12 cellular contexts compared by ENCODE assay signal in the genomic region with DNA sequence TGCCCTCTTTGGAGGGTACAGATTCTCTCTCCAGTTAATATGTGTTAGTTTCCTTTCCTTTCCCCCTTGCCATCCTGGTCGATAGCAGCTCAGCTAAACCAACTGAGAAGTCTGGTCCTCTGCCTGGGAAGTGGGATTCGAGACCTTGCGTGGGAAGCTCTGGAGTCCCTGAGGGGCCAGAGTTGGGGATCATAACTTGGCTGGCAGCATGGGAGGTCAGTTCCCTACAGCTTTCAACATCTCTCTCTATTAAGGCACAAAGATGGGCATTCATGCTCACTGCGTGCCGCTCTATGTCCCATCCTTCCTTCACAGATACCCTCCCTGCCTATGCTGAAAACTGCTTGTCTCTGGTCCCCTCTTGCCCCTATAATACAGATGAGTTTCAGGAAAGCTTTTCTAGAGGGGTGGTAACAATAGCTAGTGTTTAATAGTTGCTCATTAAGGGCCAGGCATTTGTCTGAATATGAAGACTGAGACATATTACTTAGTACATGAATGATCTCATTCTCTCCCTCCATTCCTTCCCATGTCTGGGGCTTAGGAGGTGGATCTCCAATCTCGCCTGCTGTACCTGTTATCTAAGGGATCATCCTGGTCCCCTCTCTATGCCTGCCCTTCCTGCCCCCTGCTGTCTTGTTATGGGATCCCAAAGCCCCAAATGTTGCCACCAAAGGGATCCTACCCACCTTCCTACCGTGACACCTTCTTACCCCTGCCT. TPM values are rescaled to one million over a fixed set of nuclear protein-coding genes. Genes with fewer than 3 reads are reported as not detected.
DNase-seq lines count a peak whose midpoint lies in the region; ATAC-seq, FAIRE-seq and TF ChIP-seq lines count a peak whose summit lies in the region.
"Had no signal": no experiment of that assay in that cellular context is flagged by ENCODE, and none has a peak within 500 bp of the region (broad histone marks: within the 10 kb centered on the region; RNA-seq: fewer than 3 reads in every experiment).

No MANE protein-coding gene starts in this region.

- peak overlapping the region; percentile 15; the same call in 1 of the 2 replicates for H3K27ac Mint-ChIP-seq in WTC11
- H3K27ac Mint-ChIP-seq: GM23338 had no signal

- TF ChIP-seq POLR2A in A549 (IDR thresholded peaks at IDR 0.05; ENCODE audit: low read length) = no peak

- peak overlapping the region; percentile 95 for H3K27ac ChIP-seq in A549
- H3K27ac ChIP-seq in muscle layer of colon (ENCODE audit: low read depth, low read length) = peak overlapping the region; percentile 96

- no peak for TF ChIP-seq EP300 in A549 (IDR thresholded peaks at IDR 0.05)

- ATAC-seq in A549 (no peak), WTC11 (no peak), GM18909 (IDR thresholded peaks at IDR 0.05; ENCODE audit: poor library complexity, unreplicated experiment) (no peak)
- ATAC-seq: activated T-cell treated with anti-CD3 and anti-CD28 coated beads, Interleukin-2, amount 50 U/mL, for 4 hours; GM23338 had no signal

- TF ChIP-seq CTCF in A549 (IDR thresholded peaks at IDR 0.05) = no peak
- TF ChIP-seq CTCF in WTC11 (IDR thresholded peaks at IDR 0.05) = no peak

- H3K27me3 Mint-ChIP-seq in WTC11 (ENCODE audit: low read depth) = no peaks in the 10 kb centered on the region

- peaks cover 76% of the 10 kb centered on the region for H3K4me1 ChIP-seq in A549
- H3K4me1 ChIP-seq in muscle layer of colon (ENCODE audit: insufficient read depth, low read length) = peaks cover 87% of the 10 kb centered on the region

- no peak for DNase-seq in A549 (ENCODE audit: low read depth in 1 of 2, low spot score in 1 of 2)
- no peak for DNase-seq in WTC11 (ENCODE audit: low spot score)
- DNase-seq in hippocampal formation (lab: John Stamatoyannopoulos, UW) = no peak
- no peak for DNase-seq in cerebellum (ENCODE audit: low spot score)
- DNase-seq: activated T-cell treated with anti-CD3 and anti-CD28 coated beads, Interleukin-2, amount 50 U/mL, for 4 hours; NCI-H2171 treated with DMSO at 0.1 percent for 48 hours; stimulated activated CD4-positive, alpha-beta T cell treated with anti-CD3 and anti-CD28 coated beads, Interleukin-2, amount 100 ng/mL, for 48 hours; SW 1271 had no signal

- TF ChIP-seq RAD21 in A549 (conservative IDR thresholded peaks at IDR 0.05 in 1 of 2, IDR thresholded peaks at IDR 0.05 in 1 of 2) = no peak

- no peaks in the 10 kb centered on the region for H3K36me3 Mint-ChIP-seq in WTC11

- POLR2A ChIA-PET in A549 (lab: Yijun Ruan, JAX) (no interaction called here), WTC11 (lab: Charles Lee) (interaction anchor here (0.5 to 2.8 kb wide), 3 partner anchors 15 to 1689 kb away, joined by 3 to 9 read pairs (median 4); no protein-coding TSS in a partner anchor)

- peaks cover 33% of the 10 kb centered on the region for H3K36me3 ChIP-seq in muscle layer of colon (ENCODE audit: insufficient read depth, low read length)

- H3K27me3 ChIP-seq in muscle layer of colon (ENCODE audit: control insufficient read depth in 1 of 2, insufficient read depth in 2 of 2, low read length in 2 of 2) = no peaks in the 10 kb centered on the region

- no peaks in the 10 kb centered on the region for H3K9me3 Mint-ChIP-seq in WTC11
- H3K9me3 Mint-ChIP-seq: activated T-cell treated with anti-CD3 and anti-CD28 coated beads, Interleukin-2, amount 50 U/mL, for 4 hours; GM23338 had no signal

- no peak overlapping the region for H3K9ac ChIP-seq in muscle layer of colon (ENCODE audit: low read length)

- peak overlapping the region; percentile 93 for H3K4me2 ChIP-seq in A549
- H3K4me2 ChIP-seq: GM23338 had no signal

- 89% methylated on average over 7 of the region's 7 CpGs for WGBS in A549 (ENCODE audit: missing lambda C conversion rate)

- no peak overlapping the region for H3K4me3 Mint-ChIP-seq in WTC11
- H3K4me3 Mint-ChIP-seq: activated T-cell treated with anti-CD3 and anti-CD28 coated beads, Interleukin-2, amount 50 U/mL, for 4 hours; GM23338 had no signal

- no peak for FAIRE-seq in A549 (lab: Jason Lieb, UNC)

- H3K9me3 ChIP-seq in A549 (no peaks in the 10 kb centered on the region), muscle layer of colon (ENCODE audit: low read length) (no peaks in the 10 kb centered on the region)

- peaks cover 63% of the 10 kb centered on the region for H3K4me1 Mint-ChIP-seq in WTC11

- H3K4me3 ChIP-seq in A549 (no peak overlapping the region), muscle layer of colon (ENCODE audit: low read depth in 1 of 2, low read length in 2 of 2) (no peak overlapping the region)
- H3K4me3 ChIP-seq: GM23338 had no signal

- CTCF ChIA-PET in A549 (lab: Yijun Ruan, JAX) (interaction anchor here (0.8 to 34.4 kb wide), 12 partner anchors 4 to 116 kb away, joined by 3 to 919 read pairs (median 74); a partner anchor contains a TSS), WTC11 (lab: Charles Lee) (interaction anchor here (0.6 to 7.3 kb wide), 9 partner anchors 8 to 60 kb away, joined by 3 to 252 read pairs (median 4); a partner anchor contains a TSS)

TF ChIP-seq in A549, 52 proteins besides CTCF, POLR2A, EP300 and RAD21 (continues in another document):
- TF ChIP-seq, protein P1, sequence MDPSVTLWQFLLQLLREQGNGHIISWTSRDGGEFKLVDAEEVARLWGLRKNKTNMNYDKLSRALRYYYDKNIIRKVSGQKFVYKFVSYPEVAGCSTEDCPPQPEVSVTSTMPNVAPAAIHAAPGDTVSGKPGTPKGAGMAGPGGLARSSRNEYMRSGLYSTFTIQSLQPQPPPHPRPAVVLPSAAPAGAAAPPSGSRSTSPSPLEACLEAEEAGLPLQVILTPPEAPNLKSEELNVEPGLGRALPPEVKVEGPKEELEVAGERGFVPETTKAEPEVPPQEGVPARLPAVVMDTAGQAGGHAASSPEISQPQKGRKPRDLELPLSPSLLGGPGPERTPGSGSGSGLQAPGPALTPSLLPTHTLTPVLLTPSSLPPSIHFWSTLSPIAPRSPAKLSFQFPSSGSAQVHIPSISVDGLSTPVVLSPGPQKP (IDR thresholded peaks at IDR 0.05; ENCODE audit: low read depth, low read length) = no peak
- no peak for TF ChIP-seq CEBPB (IDR thresholded peaks at IDR 0.05)
- no peak for TF ChIP-seq HOXB13 (CRISPR knock-in tag; IDR thresholded peaks at IDR 0.05; ENCODE audit: low read depth)

TF ChIP-seq in WTC11, 78 proteins besides CTCF, POLR2A, EP300 and RAD21 (continues in another document):
- TF ChIP-seq, protein P2, sequence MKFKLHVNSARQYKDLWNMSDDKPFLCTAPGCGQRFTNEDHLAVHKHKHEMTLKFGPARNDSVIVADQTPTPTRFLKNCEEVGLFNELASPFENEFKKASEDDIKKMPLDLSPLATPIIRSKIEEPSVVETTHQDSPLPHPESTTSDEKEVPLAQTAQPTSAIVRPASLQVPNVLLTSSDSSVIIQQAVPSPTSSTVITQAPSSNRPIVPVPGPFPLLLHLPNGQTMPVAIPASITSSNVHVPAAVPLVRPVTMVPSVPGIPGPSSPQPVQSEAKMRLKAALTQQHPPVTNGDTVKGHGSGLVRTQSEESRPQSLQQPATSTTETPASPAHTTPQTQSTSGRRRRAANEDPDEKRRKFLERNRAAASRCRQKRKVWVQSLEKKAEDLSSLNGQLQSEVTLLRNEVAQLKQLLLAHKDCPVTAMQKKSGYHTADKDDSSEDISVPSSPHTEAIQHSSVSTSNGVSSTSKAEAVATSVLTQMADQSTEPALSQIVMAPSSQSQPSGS (CRISPR knock-in tag; IDR thresholded peaks at IDR 0.05; ENCODE audit: borderline replicate concordance, low read depth) = no peak
- TF ChIP-seq, protein P3, sequence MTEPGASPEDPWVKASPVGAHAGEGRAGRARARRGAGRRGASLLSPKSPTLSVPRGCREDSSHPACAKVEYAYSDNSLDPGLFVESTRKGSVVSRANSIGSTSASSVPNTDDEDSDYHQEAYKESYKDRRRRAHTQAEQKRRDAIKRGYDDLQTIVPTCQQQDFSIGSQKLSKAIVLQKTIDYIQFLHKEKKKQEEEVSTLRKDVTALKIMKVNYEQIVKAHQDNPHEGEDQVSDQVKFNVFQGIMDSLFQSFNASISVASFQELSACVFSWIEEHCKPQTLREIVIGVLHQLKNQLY (CRISPR knock-in tag; IDR thresholded peaks at IDR 0.05) = no peak

RNA-seq across cellular contexts. Expression of a gene that starts 10.8 kb away (rescaled TPM):
- polyA plus RNA-seq in A549 (2011; rRNA removed) = 20.1 and 27.4 TPM in 2 replicates
- polyA plus RNA-seq in A549 (2012; cell fraction: cytosol; rRNA removed) = 12.5 and 15.3 TPM in 2 replicates
- polyA plus RNA-seq in A549 (2012; cell fraction: nucleus; rRNA removed) = 10.5 and 13.1 TPM in 2 replicates
- polyA plus RNA-seq in A549 (2017; fragmentation: RNase III; extraction: RNeasy Plus Mini Kit Qiagen cat#74134 plus additional on column Dnase treatment) = 16.1 to 23.7 TPM (median 22.5 TPM) in 3 replicates
- 25.5 and 26.9 TPM in 2 replicates for polyA minus RNA-seq in A549 (2011; rRNA and poly(A)+ RNA removed)
- total RNA-seq in WTC11 (2021) = 11.9 to 15.9 TPM (median 12.0 TPM) in 3 replicates
- total RNA-seq in cerebellum = 69.7 TPM

RNA-seq across cellular contexts. Expression of a gene that starts 19.4 kb away (rescaled TPM):
- 63.6 and 89.5 TPM in 2 replicates for polyA plus RNA-seq in A549 (2011; rRNA removed)
- 85.2 and 102 TPM in 2 replicates for polyA plus RNA-seq in A549 (2012; cell fraction: cytosol; rRNA removed)
- 320 and 427 TPM in 2 replicates for polyA plus RNA-seq in A549 (2012; cell fraction: nucleus; rRNA removed)
- 60.7 to 64.5 TPM (median 60.8 TPM) in 3 replicates for polyA plus RNA-seq in A549 (2017; fragmentation: RNase III; extraction: RNeasy Plus Mini Kit Qiagen cat#74134 plus additional on column Dnase treatment)
- 129 and 130 TPM in 2 replicates for polyA minus RNA-seq in A549 (2011; rRNA and poly(A)+ RNA removed)
- total RNA-seq in WTC11 (2021) = 95.5 to 107 TPM (median 103 TPM) in 3 replicates
- total RNA-seq in cerebellum = 75.9 TPM

RNA-seq across cellular contexts. Expression of a gene that starts 26.8 kb away (rescaled TPM):
- 1.2 and 2.4 TPM in 2 replicates for polyA plus RNA-seq in A549 (2011; rRNA removed)
- 5.7 and 6.5 TPM in 2 replicates for polyA plus RNA-seq in A549 (2012; cell fraction: cytosol; rRNA removed)
- polyA plus RNA-seq in A549 (2012; cell fraction: nucleus; rRNA removed) = 12.1 and 15.2 TPM in 2 replicates
- polyA plus RNA-seq in A549 (2017; fragmentation: RNase III; extraction: RNeasy Plus Mini Kit Qiagen cat#74134 plus additional on column Dnase treatment) = 3.0 to 4.6 TPM (median 4.4 TPM) in 3 replicates
- polyA minus RNA-seq in A549 (2011; rRNA and poly(A)+ RNA removed) = 4.0 and 6.0 TPM in 2 replicates
- total RNA-seq in WTC11 (2021) = 5.6 to 7.6 TPM (median 6.2 TPM) in 3 replicates
- total RNA-seq in cerebellum = 0.54 TPM

RNA-seq across cellular contexts. Expression of a gene that starts 48.2 kb away (rescaled TPM):
- polyA plus RNA-seq in A549 (2011; rRNA removed) (87.8 and 95.1 TPM in 2 replicates), A549 (2017; fragmentation: RNase III; extraction: RNeasy Plus Mini Kit Qiagen cat#74134 plus additional on column Dnase treatment) (60.4 to 70.1 TPM (median 64.8 TPM) in 3 replicates)
- 24.3 and 30.5 TPM in 2 replicates for polyA plus RNA-seq in A549 (2012; cell fraction: cytosol; rRNA removed)
- 28.3 and 28.4 TPM in 2 replicates for polyA plus RNA-seq in A549 (2012; cell fraction: nucleus; rRNA removed)
- 32.5 and 33.0 TPM in 2 replicates for polyA minus RNA-seq in A549 (2011; rRNA and poly(A)+ RNA removed)
- total RNA-seq in WTC11 (2021) (69.2 to 78.1 TPM (median 73.7 TPM) in 3 replicates), cerebellum (84.8 TPM)

RNA-seq across cellular contexts. Expression of a gene that starts 58.4 kb away (rescaled TPM):
- 0.41 TPM in 1 of 2 replicates, not detected in the other for polyA plus RNA-seq in A549 (2011; rRNA removed)
- 0.03 TPM in 1 of 2 replicates, not detected in the other for polyA plus RNA-seq in A549 (2012; cell fraction: cytosol; rRNA removed)
- 0.04 TPM in 1 of 2 replicates, not detected in the other for polyA plus RNA-seq in A549 (2012; cell fraction: nucleus; rRNA removed)
- not detected in 3 replicates for polyA plus RNA-seq in A549 (2017; fragmentation: RNase III; extraction: RNeasy Plus Mini Kit Qiagen cat#74134 plus additional on column Dnase treatment)
- polyA minus RNA-seq in A549 (2011; rRNA and poly(A)+ RNA removed) = not detected in 2 replicates
- not detected in 3 replicates for total RNA-seq in WTC11 (2021)
- 0.27 TPM for total RNA-seq in cerebellum
- total RNA-seq: activated T-cell treated with anti-CD3 and anti-CD28 coated beads, Interleukin-2, amount 50 U/mL, for 4 hours; GM23338; HT1080 had no signal
- polyA plus RNA-seq: GM23338 had no signal
